Comparison of ENCODE assay signal across 10 cellular contexts in genomic region chr9:97980918-97981827, GRCh38. TPM values are rescaled to one million over a fixed set of nuclear protein-coding genes. Genes with fewer than 3 reads are reported as not detected.
DNase-seq lines count a peak whose midpoint lies in the region; ATAC-seq and TF ChIP-seq lines count a peak whose summit lies in the region.
"Had no signal": no experiment of that assay in that cellular context is flagged by ENCODE, and none has a peak within 500 bp of the region (broad histone marks: within the 10 kb centered on the region; RNA-seq: fewer than 3 reads in every experiment).

No MANE protein-coding gene starts in this region.

- peaks cover 15% of the 10 kb centered on the region; the same call in 1 of the 2 replicates for H3F3A ChIP-seq in GM23248 (ENCODE audit: insufficient read depth)

- H4K8ac ChIP-seq in trophoblast cell (ENCODE audit: low read depth, low read length), result no peak overlapping the region

- H4K12ac ChIP-seq in trophoblast cell (ENCODE audit: low read depth, low read length), result no peak overlapping the region

- H2BK120ac ChIP-seq in trophoblast cell (ENCODE audit: insufficient read depth, low read length, poor library complexity), result no peak overlapping the region

- POLR2A ChIA-PET in RWPE1 (lab: Yijun Ruan, JAX; ENCODE audit: low non-redundant PET) (no interaction called here), HEK293T (lab: Yijun Ruan, JAX) (interaction anchor here (1.5 to 3.8 kb wide), 2 partner anchors 9 to 58 kb away, joined by 8 to 25 read pairs; partner anchors contain the start of gene TRMO)

- no peak overlapping the region for H3K18ac ChIP-seq in trophoblast cell (ENCODE audit: low read length)

- in situ Hi-C loops in GM23248 (cut with MboI) (no loop called here), GM13977 (cut with MboI; ENCODE audit: low pct_unique_long_range_greater_than_20kb, low sequenced_read_pairs, unreplicated experiment) (no loop called here)

- H3K4me2 ChIP-seq in GM23248 (ENCODE audit: unreplicated experiment), result peak overlapping the region; percentile 95
- no peak overlapping the region for H3K4me2 ChIP-seq in trophoblast cell (ENCODE audit: low read length)

- H3K4me3 ChIP-seq in GM23248 (peak overlapping the region; percentile 94; the same call in 1 of the 2 replicates), trophoblast cell (ENCODE audit: low read depth, low read length) (no peak overlapping the region)

- no peak overlapping the region for H4K91ac ChIP-seq in trophoblast cell (ENCODE audit: low read depth, low read length)

- H3K36me3 ChIP-seq in GM23248 (ENCODE audit: low read depth) (no peaks in the 10 kb centered on the region), trophoblast cell (ENCODE audit: control insufficient read depth in 1 of 2, insufficient read depth in 2 of 2, low read length in 2 of 2) (no peaks in the 10 kb centered on the region)

- H3K9me2 ChIP-seq in GM23248 (ENCODE audit: insufficient read depth), result no peaks in the 10 kb centered on the region

- 17 to 23% methylated on average over 10 of the region's 10 CpGs for WGBS in GM23248 (ENCODE audit: low coverage in 1 of 2, low lambda C conversion rate in 2 of 2, missing lambda C conversion rate in 2 of 2), 2 experiments
- no CpG with 5 or more reads among the region's 10 CpGs for WGBS in trophoblast cell (ENCODE audit: extremely low coverage, insufficient coverage, insufficient read length)

- H3K79me2 ChIP-seq in GM23248 (ENCODE audit: insufficient read depth) (peaks cover 16% of the 10 kb centered on the region), trophoblast cell (ENCODE audit: control insufficient read depth, insufficient read depth, low read length, poor library complexity) (peaks cover 26% of the 10 kb centered on the region)

- H2BK12ac ChIP-seq in trophoblast cell (ENCODE audit: low read length), result no peak overlapping the region

- peak overlapping the region; percentile 94 for H3K27ac ChIP-seq in GM23248
- peak overlapping the region; percentile 62 for H3K27ac ChIP-seq in RWPE1
- no peak overlapping the region for H3K27ac ChIP-seq in foreskin keratinocyte
- H3K27ac ChIP-seq in trophoblast cell (ENCODE audit: low read depth, low read length), result no peak overlapping the region

- H3K27me3 ChIP-seq in GM23248 (replicated peaks; ENCODE audit: insufficient read depth), result no peaks in the 10 kb centered on the region
- no peaks in the 10 kb centered on the region for H3K27me3 ChIP-seq in foreskin keratinocyte
- peaks cover 13% of the 10 kb centered on the region for H3K27me3 ChIP-seq in trophoblast cell (ENCODE audit: insufficient read depth, low read length)

- H2AK5ac ChIP-seq in trophoblast cell (ENCODE audit: low read length), result no peak overlapping the region

- H3K9me3 ChIP-seq in GM23248 (ENCODE audit: low read depth) (no peaks in the 10 kb centered on the region), trophoblast cell (ENCODE audit: insufficient read depth, low read depth, low read length) (peaks cover 3% of the 10 kb centered on the region)

- DNase-seq in GM23248 (peak; percentile 62), RWPE1 (ENCODE audit: low spot score) (no peak), foreskin keratinocyte (peak in 1 of 2 donors; percentile 45), trophoblast cell (no peak), GM13977 (ENCODE audit: low spot score) (no peak), NCI-H2081 (lab: John Stamatoyannopoulos, UW) (no peak), HEK293T (ENCODE audit: extremely low spot score) (no peak)
- DNase-seq: NCI-H1105 had no signal

- peaks cover 24% of the 10 kb centered on the region for H3K4me1 ChIP-seq in GM23248 (ENCODE audit: insufficient read depth)
- peaks cover 30% of the 10 kb centered on the region for H3K4me1 ChIP-seq in foreskin keratinocyte
- H3K4me1 ChIP-seq in trophoblast cell (ENCODE audit: control insufficient read depth in 1 of 2, insufficient read depth in 2 of 2, low read length in 2 of 2), result peaks cover 8 to 11% of the 10 kb centered on the region in 2 experiments

- no peaks in the 10 kb centered on the region for H4K20me1 ChIP-seq in GM23248 (ENCODE audit: insufficient read depth)

- no peak overlapping the region for H3K14ac ChIP-seq in trophoblast cell (ENCODE audit: low read length)

- no peak overlapping the region for H3K4ac ChIP-seq in trophoblast cell (ENCODE audit: low read depth, low read length)

- no peak overlapping the region for H2BK5ac ChIP-seq in trophoblast cell (ENCODE audit: low read depth, low read length, poor library complexity)

- TF ChIP-seq CTCF in RWPE1 (conservative IDR thresholded peaks at IDR 0.05; ENCODE audit: low read depth) (no peak), foreskin keratinocyte (conservative IDR thresholded peaks at IDR 0.05) (no peak), GM13977 (IDR thresholded peaks at IDR 0.05; ENCODE audit: extremely low read depth, insufficient read depth, missing control alignments) (no peak)

- peaks cover 24% of the 10 kb centered on the region for H3K79me1 ChIP-seq in trophoblast cell (ENCODE audit: low read length)

- ATAC-seq in foreskin keratinocyte, result peak; percentile 12
- no peak for ATAC-seq in HG03095 (IDR thresholded peaks at IDR 0.05; ENCODE audit: unreplicated experiment)

- H2AFZ ChIP-seq in GM23248, result peak overlapping the region; percentile 79
- H2AFZ ChIP-seq in trophoblast cell (ENCODE audit: insufficient read depth, low read length, poor library complexity), result no peak overlapping the region

- H3K9ac ChIP-seq in GM23248, result peak overlapping the region; percentile 99
- H3K9ac ChIP-seq in trophoblast cell (ENCODE audit: low read length), result no peak overlapping the region

- peak overlapping the region; percentile 82 for H3K23ac ChIP-seq in trophoblast cell (ENCODE audit: low read length)

- CTCF ChIA-PET in RWPE1 (lab: Yijun Ruan, JAX), result interaction anchor here (1.3 to 4.3 kb wide), 2 partner anchors 10 to 58 kb away, joined by 3 to 18 read pairs; partner anchors contain the start of gene TRMO
- CTCF ChIA-PET in HEK293T (lab: Yijun Ruan, JAX), result interaction anchor here (1.0 kb wide), 1 partner anchor 16 kb away, joined by 3 read pairs; no protein-coding TSS in a partner anchor

TF ChIP-seq in HEK293T, 16 proteins besides CTCF, POLR2A, EP300 and RAD21:
- TF ChIP-seq LEF1 (IDR thresholded peaks at IDR 0.05; ENCODE audit: borderline replicate concordance) (no peak), PKNOX1 (IDR thresholded peaks at IDR 0.05) (no peak), CTBP1 (IDR thresholded peaks at IDR 0.05; ENCODE audit: borderline replicate concordance) (no peak), FOXM1 (IDR thresholded peaks at IDR 0.05; ENCODE audit: borderline replicate concordance) (no peak), L3MBTL2 (conservative IDR thresholded peaks at IDR 0.05) (no peak), FOXA1 (IDR thresholded peaks at IDR 0.05) (no peak), BHLHE40 (IDR thresholded peaks at IDR 0.05; ENCODE audit: borderline replicate concordance) (no peak), ARNT (IDR thresholded peaks at IDR 0.05) (no peak), ELF4 (IDR thresholded peaks at IDR 0.05) (no peak), SUZ12 (IDR thresholded peaks at IDR 0.05) (no peak), SP1 (IDR thresholded peaks at IDR 0.05) (no peak)

RNA-seq across cellular contexts. Expression of gene ANP32B, which starts 2.0 kb away (rescaled TPM):
- 11.2 and 35.3 TPM in 2 replicates for total RNA-seq in GM23248 (2014; rRNA removed; shearing (Covaris generic))
- polyA plus RNA-seq in GM23248 (2016; fragmentation: Nextera tagmentation; extraction: Ambion mirVana) (137 and 138 TPM in 2 replicates), foreskin keratinocyte (188 and 215 TPM in 2 replicates)
- 88.3 and 110 TPM in 2 replicates for total RNA-seq in foreskin keratinocyte
- polyA plus RNA-seq in trophoblast cell (2013), result 178 and 179 TPM in 2 replicates

RNA-seq across cellular contexts. Expression of gene HEMGN, which starts 43.2 kb away (rescaled TPM):
- not detected in 2 replicates for total RNA-seq in GM23248 (2014; rRNA removed; shearing (Covaris generic))
- polyA plus RNA-seq in GM23248 (2016; fragmentation: Nextera tagmentation; extraction: Ambion mirVana) (not detected in 2 replicates), foreskin keratinocyte (not detected in 2 replicates)
- total RNA-seq in foreskin keratinocyte, result not detected in 2 replicates
- not detected in 2 replicates for polyA plus RNA-seq in trophoblast cell (2013)
- total RNA-seq: osteocyte had no signal

RNA-seq across cellular contexts. Expression of gene TRMO, which starts 58.9 kb away (rescaled TPM):
- total RNA-seq in GM23248 (2014; rRNA removed; shearing (Covaris generic)), result 13.0 and 14.3 TPM in 2 replicates
- polyA plus RNA-seq in GM23248 (2016; fragmentation: Nextera tagmentation; extraction: Ambion mirVana) (9.6 and 10.5 TPM in 2 replicates), foreskin keratinocyte (6.2 and 7.9 TPM in 2 replicates)
- 10.3 and 11.4 TPM in 2 replicates for total RNA-seq in foreskin keratinocyte
- 3.0 and 3.4 TPM in 2 replicates for polyA plus RNA-seq in trophoblast cell (2013)

Comparison
In these comparisons a context has a peak if more than half of its experiments do, and no peak if none do; other contexts are left out.
1. H3K27ac ChIP-seq: peak in GM23248 (single experiment) and RWPE1 (single experiment); none in foreskin keratinocyte (single experiment) and trophoblast cell (single experiment).